10 cellular contexts compared by ENCODE assay signal in the genomic region with DNA sequence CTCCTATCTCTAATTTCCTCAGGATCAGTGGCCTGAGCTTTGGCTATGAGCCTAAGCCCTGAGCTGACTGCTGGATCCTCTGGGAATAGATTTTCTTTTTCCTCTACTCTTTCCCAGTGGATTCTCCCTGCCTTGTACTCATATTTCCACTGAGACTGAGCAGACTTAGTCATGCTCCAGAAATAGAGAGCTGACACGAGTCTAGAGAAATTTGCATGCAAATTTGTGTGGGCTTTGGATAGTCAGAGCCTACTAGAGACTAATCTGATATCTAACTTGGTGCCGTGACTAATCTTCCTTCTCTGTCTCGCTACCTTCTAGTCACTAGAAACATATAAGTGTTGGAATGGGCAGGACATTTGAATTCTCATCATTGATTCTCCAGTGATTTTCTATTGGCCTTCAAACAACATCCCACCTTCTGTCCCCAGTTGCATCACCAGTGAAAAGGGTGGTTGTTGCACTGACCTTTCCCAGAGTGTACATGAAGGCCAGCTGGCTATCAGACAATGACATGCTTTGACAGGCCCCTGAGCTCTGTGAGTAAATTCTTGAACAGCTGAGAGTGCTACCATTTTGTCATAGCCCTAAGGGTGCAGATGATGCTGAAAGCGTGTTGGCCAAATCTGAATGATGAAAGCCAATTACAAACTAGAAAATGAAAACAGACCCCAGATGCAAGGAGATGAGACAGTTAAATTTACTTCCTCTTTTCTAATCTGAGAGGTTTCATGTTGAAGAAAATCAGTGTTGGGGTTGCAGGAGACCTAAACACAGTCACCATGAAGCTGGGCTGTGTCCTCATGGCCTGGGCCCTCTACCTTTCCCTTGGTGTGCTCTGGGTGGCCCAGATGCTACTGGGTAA. TPM values are rescaled to one million over a fixed set of nuclear protein-coding genes. Genes with fewer than 3 reads are reported as not detected.
A peak's percentile ranks its signal among the peaks of the same experiment; 100 is the strongest.
DNase-seq lines count a peak whose midpoint lies in the region; ATAC-seq and TF ChIP-seq lines count a peak whose summit lies in the region.
"Had no signal": no experiment of that assay in that cellular context is flagged by ENCODE, and none has a peak within 500 bp of the region (broad histone marks: within the 10 kb centered on the region; RNA-seq: fewer than 3 reads in every experiment).

Gene FCRLA, plus strand, starts transcription at position 747 of the 865 bp plus-strand sequence. Its CDS starts 36 bp downstream, at position 783.

- peaks cover 40% of the 10 kb centered on the region for H3K4me1 ChIP-seq in adipocyte (ENCODE audit: control insufficient read depth, insufficient read depth, low read length)
- H3K4me1 ChIP-seq: Peyer's patch had no signal

- no peaks in the 10 kb centered on the region for H3K36me3 ChIP-seq in adipocyte (ENCODE audit: control insufficient read depth, insufficient read depth, low read length, severe bottlenecking)
- H3K36me3 ChIP-seq: Peyer's patch had no signal

- H3K36me3 Mint-ChIP-seq in CD4-positive, alpha-beta T cell (ENCODE audit: low read depth) = no peaks in the 10 kb centered on the region
- H3K36me3 Mint-ChIP-seq in mesothelial cell of epicardium = no peaks in the 10 kb centered on the region

- DNase-seq in EH (ENCODE audit: low read depth) (peak; percentile 98), adipocyte (ENCODE audit: low read depth) (peak; percentile 74), non-pigmented ciliary epithelial cell (ENCODE audit: low read depth) (peak; percentile 89), mesothelial cell of epicardium (ENCODE audit: low spot score in 2 of 2, unreplicated experiment in 2 of 2) (no peak), D341Med (ENCODE audit: low spot score) (no peak)
- DNase-seq in CD4-positive, alpha-beta T cell = no peak

- no peak within 1 kb of the TSS for H3K4me3 Mint-ChIP-seq in CD4-positive, alpha-beta T cell
- no peak within 1 kb of the TSS for H3K4me3 Mint-ChIP-seq in mesothelial cell of epicardium

- intact Hi-C loops in CD4-positive, alpha-beta T cell (cut with DNase I, micrococcal nuclease) = no loop called here

- H3K27ac ChIP-seq in CD4-positive, alpha-beta T cell (ENCODE audit: low read depth, low read length) = no peak within 1 kb of the TSS

- POLR2A ChIA-PET in CD4-positive, alpha-beta T cell (lab: Charles Lee) = interaction anchor here (0.6 kb wide), 1 partner anchor 221 kb away, joined by 3 read pairs; no protein-coding TSS in a partner anchor

- H3K27ac Mint-ChIP-seq in CD4-positive, alpha-beta T cell = no peak within 1 kb of the TSS
- no peak within 1 kb of the TSS for H3K27ac Mint-ChIP-seq in mesothelial cell of epicardium

- CTCF ChIA-PET in CD4-positive, alpha-beta T cell (lab: Charles Lee) = interaction anchor here (0.8 kb wide), 1 partner anchor 17 kb away, joined by 3 read pairs; no protein-coding TSS in a partner anchor

- ATAC-seq in GM19463 (IDR thresholded peaks at IDR 0.05; ENCODE audit: unreplicated experiment) (peak; percentile 60), HG03457 (IDR thresholded peaks at IDR 0.05; ENCODE audit: unreplicated experiment) (peak; percentile 61)
- no peak for ATAC-seq in CD4-positive, alpha-beta T cell (ENCODE audit: poor library complexity)

- peak within 1 kb of the TSS; percentile 28 for H3K9ac ChIP-seq in adipocyte (ENCODE audit: low read length)

- peaks cover 16% of the 10 kb centered on the region for H3K27me3 Mint-ChIP-seq in CD4-positive, alpha-beta T cell
- H3K27me3 Mint-ChIP-seq in mesothelial cell of epicardium (ENCODE audit: low read depth) = peaks cover 35% of the 10 kb centered on the region

- no peaks in the 10 kb centered on the region for H3K9me3 Mint-ChIP-seq in CD4-positive, alpha-beta T cell
- H3K9me3 Mint-ChIP-seq in mesothelial cell of epicardium = no peaks in the 10 kb centered on the region

- peak within 1 kb of the TSS; percentile 12 for H3K4me3 ChIP-seq in adipocyte (ENCODE audit: low read length)

- no peaks in the 10 kb centered on the region for H3K4me1 Mint-ChIP-seq in CD4-positive, alpha-beta T cell (ENCODE audit: low read depth)
- no peaks in the 10 kb centered on the region for H3K4me1 Mint-ChIP-seq in mesothelial cell of epicardium

- no peak for TF ChIP-seq CTCF in CD4-positive, alpha-beta T cell (IDR thresholded peaks at IDR 0.05)
- no peak for TF ChIP-seq CTCF in mesothelial cell of epicardium (IDR thresholded peaks at IDR 0.05; ENCODE audit: unreplicated experiment)

- no peaks in the 10 kb centered on the region for H3K9me3 ChIP-seq in adipocyte (ENCODE audit: control insufficient read depth, low read length)
- no peaks in the 10 kb centered on the region for H3K9me3 ChIP-seq in CD4-positive, alpha-beta T cell (ENCODE audit: control insufficient read depth, low read length)
- H3K9me3 ChIP-seq: Peyer's patch had no signal

- H3K27me3 ChIP-seq in adipocyte (replicated peaks; ENCODE audit: control insufficient read depth, insufficient read depth, low read length) = no peaks in the 10 kb centered on the region
- no peaks in the 10 kb centered on the region for H3K27me3 ChIP-seq in CD4-positive, alpha-beta T cell (ENCODE audit: control insufficient read depth, insufficient read depth, low read length)
- H3K27me3 ChIP-seq: Peyer's patch had no signal

RNA-seq across cellular contexts. Expression of gene FCRLA, which starts in this region (rescaled TPM):
- total RNA-seq in CD4-positive, alpha-beta T cell = not detected
- not detected in 3 replicates for total RNA-seq in mesothelial cell of epicardium
- total RNA-seq: lung microvascular endothelial cell had no signal

Comparison
In these comparisons a context has a peak if more than half of its experiments do, and no peak if none do; other contexts are left out.
1. DNase-seq: peak in EH (single experiment), adipocyte (single experiment) and non-pigmented ciliary epithelial cell (single experiment); none in CD4-positive, alpha-beta T cell (0 of 10), mesothelial cell of epicardium (0 of 2) and D341Med (single experiment).